23 cellular contexts compared by ENCODE assay signal in the genomic region with DNA sequence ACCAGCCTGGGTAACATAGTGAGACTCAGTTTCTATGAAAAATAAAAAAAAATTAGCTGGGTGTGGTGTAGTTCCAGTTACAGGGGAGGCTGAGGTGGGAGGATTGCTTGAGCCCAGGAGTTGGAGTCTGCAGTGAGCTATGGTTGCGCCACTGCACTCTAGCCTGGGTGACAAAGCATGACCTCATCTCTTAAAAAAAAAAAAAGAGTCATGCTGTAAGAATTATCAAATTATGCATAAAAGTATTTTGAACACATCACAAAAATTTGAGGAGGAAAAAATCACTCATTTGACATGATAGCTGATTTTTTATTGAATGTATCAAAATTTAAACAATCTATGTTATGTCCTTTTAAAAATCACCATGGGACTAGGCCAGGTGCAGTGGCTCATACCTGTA. TPM values are rescaled to one million over a fixed set of nuclear protein-coding genes. Genes with fewer than 3 reads are reported as not detected.
DNase-seq lines count a peak whose midpoint lies in the region; ATAC-seq, FAIRE-seq and TF ChIP-seq lines count a peak whose summit lies in the region.
"Had no signal": no experiment of that assay in that cellular context is flagged by ENCODE, and none has a peak within 500 bp of the region (broad histone marks: within the 10 kb centered on the region; RNA-seq: fewer than 3 reads in every experiment).

No MANE protein-coding gene starts in this region.

- WGBS in HepG2 (ENCODE audit: low lambda C conversion rate): 100% methylated on average over 1 of the region's 1 CpG
- 100% methylated on average over 1 of the region's 1 CpG for WGBS in right lobe of liver (ENCODE audit: insufficient coverage, low coverage, low lambda C conversion rate, missing lambda C conversion rate)

- no peak for TF ChIP-seq RAD21 in HepG2 (CRISPR knock-in tag; IDR thresholded peaks at IDR 0.05)

- no peak overlapping the region for H3K4me3 ChIP-seq in HepG2 (replicated peaks in 1 of 3; ENCODE audit: insufficient read depth in 1 of 3, low read depth in 2 of 3, low read length in 3 of 3)
- no peak overlapping the region for H3K4me3 ChIP-seq in right lobe of liver
- no peak overlapping the region for H3K4me3 ChIP-seq in NB4 (ENCODE audit: low read depth, low read length)
- H3K4me3 ChIP-seq in bronchial epithelial cell (ENCODE audit: low read depth, low read length): no peak overlapping the region
- H3K4me3 ChIP-seq: GM12878 had no signal

- no peaks in the 10 kb centered on the region for H4K20me1 ChIP-seq in HepG2 (ENCODE audit: insufficient read depth, low read length)

- POLR2A ChIA-PET in HepG2 (lab: Yijun Ruan, JAX): no interaction called here

- intact Hi-C loops in HepG2 (cut with micrococcal nuclease; ENCODE audit: unreplicated experiment) (no loop called here), right lobe of liver (cut with DNase I) (no loop called here)

- H3K27me3 ChIP-seq in HepG2 (ENCODE audit: control insufficient read depth in 1 of 2, insufficient read depth in 2 of 2, low read length in 2 of 2) (no peaks in the 10 kb centered on the region), right lobe of liver (no peaks in the 10 kb centered on the region), bronchial epithelial cell (ENCODE audit: control insufficient read depth, insufficient read depth, low read length) (no peaks in the 10 kb centered on the region)

- H3K79me2 ChIP-seq in HepG2 (ENCODE audit: insufficient read depth, low read length): no peaks in the 10 kb centered on the region

- TF ChIP-seq CTCF in HepG2 (CRISPR knock-in tag; IDR thresholded peaks at IDR 0.05) (no peak), right lobe of liver (IDR thresholded peaks at IDR 0.05) (no peak), NB4 (IDR thresholded peaks at IDR 0.05; ENCODE audit: low read depth, low read length) (no peak), bronchial epithelial cell (IDR thresholded peaks at IDR 0.05; ENCODE audit: insufficient read depth, low read length, severe bottlenecking) (no peak)

- no peak for FAIRE-seq in HepG2 (lab: Jason Lieb, UNC)
- no peak for FAIRE-seq in bronchial epithelial cell (lab: Jason Lieb, UNC)
- FAIRE-seq: GM12878, H54 had no signal

- no peak for DNase-seq in HepG2 (ENCODE audit: low spot score)
- DNase-seq in right lobe of liver: no peak
- peak; percentile 14 for DNase-seq in NB4 (ENCODE audit: low read depth)
- peak; percentile 15 for DNase-seq in bronchial epithelial cell (ENCODE audit: low read depth)
- no peak for DNase-seq in stimulated activated naive CD4-positive, alpha-beta T cell treated with Interleukin-2 at 50 U/mL for 16 hours (lab: John Stamatoyannopoulos, UW)
- DNase-seq in stimulated activated CD4-positive, alpha-beta T cell treated with anti-CD3 and anti-CD28 coated beads, Interleukin-12 subunit alpha, Interleukin-12 subunit beta, amount 100 ng/mL, for 4 hours: no peak
- DNase-seq: 8988T, ACHN, Calu3, GDM1, Kasumi-1, MV-4-11, NCI-H1105 treated with DMSO at 0.1 percent for 48 hours, NCI-H2029 treated with DMSO at 0.1 percent for 48 hours, NCI-H510A, NCI-H69, SHP77, T-helper 1 cell had no signal

- H3K4me1 ChIP-seq in HepG2 (ENCODE audit: insufficient read depth, low read length) (no peaks in the 10 kb centered on the region), right lobe of liver (no peaks in the 10 kb centered on the region)

- TF ChIP-seq POLR2A in HepG2 (IDR thresholded peaks at IDR 0.05; ENCODE audit: insufficient read depth in 1 of 2, low read depth in 2 of 2, low read length in 2 of 2) (no peak), right lobe of liver (IDR thresholded peaks at IDR 0.05) (no peak), NB4 (IDR thresholded peaks at IDR 0.05; ENCODE audit: extremely low read depth, insufficient read length) (no peak), GM18505 (IDR thresholded peaks at IDR 0.05; ENCODE audit: borderline replicate concordance, extremely low read depth, insufficient read depth, insufficient read length) (no peak)

- no peak overlapping the region for H3K9ac ChIP-seq in HepG2 (ENCODE audit: insufficient read depth, low read depth, low read length)

- H3K4me2 ChIP-seq in HepG2 (ENCODE audit: low read depth, low read length): no peak overlapping the region

- H3K9me3 ChIP-seq in HepG2 (ENCODE audit: low read length) (no peaks in the 10 kb centered on the region), right lobe of liver (no peaks in the 10 kb centered on the region)

- in situ Hi-C loops in HepG2 (cut with HindIII; ENCODE audit: extremely low pct_ligation_motif_present, low pct_unique_long_range_greater_than_20kb): no loop called here

- CTCF ChIA-PET in HepG2 (lab: Yijun Ruan, JAX; ENCODE audit: low intra/inter-chr PET ratio, low total read pairs): no interaction called here

- no peak overlapping the region for H2AFZ ChIP-seq in HepG2 (ENCODE audit: low read length)

- H3K36me3 ChIP-seq in HepG2 (replicated peaks in 1 of 2; ENCODE audit: control insufficient read depth in 1 of 2, insufficient read depth in 2 of 2, low read length in 2 of 2) (no peaks in the 10 kb centered on the region), right lobe of liver (no peaks in the 10 kb centered on the region), bronchial epithelial cell (ENCODE audit: control insufficient read depth, insufficient read depth, low read length) (no peaks in the 10 kb centered on the region)

- H3K27ac ChIP-seq in HepG2 (ENCODE audit: extremely low read length, insufficient read depth, low read length): no peak overlapping the region
- H3K27ac ChIP-seq in right lobe of liver: no peak overlapping the region
- H3K27ac ChIP-seq: RWPE1 had no signal

- BruUV-seq in HepG2 (replicated peaks; lab: Mats Ljungman, UMichigan): no TSS peak

- TF ChIP-seq EP300 in HepG2 (IDR thresholded peaks at IDR 0.05; ENCODE audit: low read depth in 2 of 2, low read length in 2 of 2): no peak
- TF ChIP-seq EP300 in HepG2 (CRISPR knock-in tag; IDR thresholded peaks at IDR 0.05; ENCODE audit: borderline replicate concordance): no peak

- ATAC-seq in HepG2: no peak
- no peak for ATAC-seq in right lobe of liver
- no peak for ATAC-seq in HG03095 (IDR thresholded peaks at IDR 0.05; ENCODE audit: unreplicated experiment)
- no peak for ATAC-seq in GM18505 (IDR thresholded peaks at IDR 0.05; ENCODE audit: unreplicated experiment)
- ATAC-seq: GM12878 had no signal

RNA-seq across cellular contexts. Expression of gene CCDC30, which starts 17.8 kb away (rescaled TPM):
- 0.77 and 1.2 TPM in 2 replicates for total RNA-seq in HepG2 (2016; rRNA removed; fragmentation: Illumina TruSeq; extraction: Trizol)
- total RNA-seq in HepG2 (2016; cell fraction: cytosol; rRNA removed; fragmentation: Illumina TruSeq; extraction: Trizol; ENCODE audit: low read depth): 0.26 and 0.91 TPM in 2 replicates
- total RNA-seq in HepG2 (2016; cell fraction: insoluble cytoplasmic fraction; rRNA removed; fragmentation: Illumina TruSeq; extraction: Trizol): 0.56 and 0.84 TPM in 2 replicates
- 0.48 and 0.74 TPM in 2 replicates for total RNA-seq in HepG2 (2016; cell fraction: membrane; rRNA removed; fragmentation: Illumina TruSeq; extraction: Trizol)
- total RNA-seq in HepG2 (2016; cell fraction: nucleus; rRNA removed; fragmentation: Illumina TruSeq; extraction: Trizol): 1.5 and 2.3 TPM in 2 replicates
- polyA plus RNA-seq in HepG2 (2011; rRNA removed): 0.25 and 0.29 TPM in 2 replicates
- polyA plus RNA-seq in HepG2 (2011; cell fraction: cytosol; rRNA removed): 0.17 and 0.37 TPM in 2 replicates
- 0.76 and 1.2 TPM in 2 replicates for polyA plus RNA-seq in HepG2 (2011; cell fraction: nucleus; rRNA removed)
- 0.66 and 1.2 TPM in 2 replicates for polyA plus RNA-seq in HepG2 (2012)
- polyA plus RNA-seq in HepG2 (2016; cell fraction: cytosol; fragmentation: Illumina TruSeq; extraction: Trizol; ENCODE audit: low read depth): 0.37 and 1.2 TPM in 2 replicates
- 0.90 and 1.1 TPM in 2 replicates for polyA plus RNA-seq in HepG2 (2016; cell fraction: insoluble cytoplasmic fraction; fragmentation: Illumina TruSeq; extraction: Trizol; ENCODE audit: low read depth)
- polyA plus RNA-seq in HepG2 (2016; cell fraction: membrane; fragmentation: Illumina TruSeq; extraction: Trizol; ENCODE audit: low read depth): 0.55 and 1.2 TPM in 2 replicates
- 4.6 and 5.3 TPM in 2 replicates for polyA plus RNA-seq in HepG2 (2016; cell fraction: nucleus; fragmentation: Illumina TruSeq; extraction: Trizol; ENCODE audit: insufficient read depth, low read depth)
- 0.50 and 1.3 TPM in 2 replicates for polyA minus RNA-seq in HepG2 (2011; rRNA and poly(A)+ RNA removed; ENCODE audit: low replicate concordance)
- polyA minus RNA-seq in HepG2 (2011; cell fraction: cytosol; rRNA and poly(A)+ RNA removed): 0.89 TPM in 1 of 2 replicates, not detected in the other
- 3.7 and 5.3 TPM in 2 replicates for polyA minus RNA-seq in HepG2 (2011; cell fraction: nucleus; rRNA and poly(A)+ RNA removed)
- 1 to 10 TPM in 3 of 6 experiments, under 1 TPM in 3; 0.37 to 1.4 (median 1.0) TPM for total RNA-seq in right lobe of liver
- total RNA-seq in bronchial epithelial cell: 0.77 and 0.79 TPM in 2 replicates

RNA-seq across cellular contexts. Expression of gene PPCS, which starts 24.6 kb away (rescaled TPM):
- total RNA-seq in HepG2 (2016; rRNA removed; fragmentation: Illumina TruSeq; extraction: Trizol) (38.9 and 51.0 TPM in 2 replicates), right lobe of liver (10 to 100 TPM; 36.3 to 44.1 (median 42.7) TPM), bronchial epithelial cell (34.8 and 52.4 TPM in 2 replicates)
- 12.3 and 12.7 TPM in 2 replicates for total RNA-seq in HepG2 (2016; cell fraction: cytosol; rRNA removed; fragmentation: Illumina TruSeq; extraction: Trizol; ENCODE audit: low read depth)
- 38.3 and 49.7 TPM in 2 replicates for total RNA-seq in HepG2 (2016; cell fraction: insoluble cytoplasmic fraction; rRNA removed; fragmentation: Illumina TruSeq; extraction: Trizol)
- total RNA-seq in HepG2 (2016; cell fraction: membrane; rRNA removed; fragmentation: Illumina TruSeq; extraction: Trizol): 27.0 and 27.1 TPM in 2 replicates
- 23.3 and 25.2 TPM in 2 replicates for total RNA-seq in HepG2 (2016; cell fraction: nucleus; rRNA removed; fragmentation: Illumina TruSeq; extraction: Trizol)
- polyA plus RNA-seq in HepG2 (2011; rRNA removed): 13.4 and 14.5 TPM in 2 replicates
- polyA plus RNA-seq in HepG2 (2011; cell fraction: cytosol; rRNA removed): 17.1 and 38.8 TPM in 2 replicates
- polyA plus RNA-seq in HepG2 (2011; cell fraction: nucleus; rRNA removed): 42.9 and 45.6 TPM in 2 replicates
- polyA plus RNA-seq in HepG2 (2012): 20.9 and 33.5 TPM in 2 replicates
- polyA plus RNA-seq in HepG2 (2016; cell fraction: cytosol; fragmentation: Illumina TruSeq; extraction: Trizol; ENCODE audit: low read depth): 13.5 and 16.3 TPM in 2 replicates
- 52.5 and 57.6 TPM in 2 replicates for polyA plus RNA-seq in HepG2 (2016; cell fraction: insoluble cytoplasmic fraction; fragmentation: Illumina TruSeq; extraction: Trizol; ENCODE audit: low read depth)
- polyA plus RNA-seq in HepG2 (2016; cell fraction: membrane; fragmentation: Illumina TruSeq; extraction: Trizol; ENCODE audit: low read depth): 21.2 and 23.0 TPM in 2 replicates
- polyA plus RNA-seq in HepG2 (2016; cell fraction: nucleus; fragmentation: Illumina TruSeq; extraction: Trizol; ENCODE audit: insufficient read depth, low read depth): 34.2 and 34.7 TPM in 2 replicates
- 18.4 and 22.8 TPM in 2 replicates for polyA minus RNA-seq in HepG2 (2011; rRNA and poly(A)+ RNA removed; ENCODE audit: low replicate concordance)
- polyA minus RNA-seq in HepG2 (2011; cell fraction: cytosol; rRNA and poly(A)+ RNA removed): 8.9 and 11.3 TPM in 2 replicates
- 17.1 and 19.1 TPM in 2 replicates for polyA minus RNA-seq in HepG2 (2011; cell fraction: nucleus; rRNA and poly(A)+ RNA removed)

RNA-seq across cellular contexts. Expression of gene ZMYND12, which starts 25.1 kb away (rescaled TPM):
- total RNA-seq in HepG2 (2016; rRNA removed; fragmentation: Illumina TruSeq; extraction: Trizol) (0.13 TPM in 1 of 2 replicates, not detected in the other), right lobe of liver (1 to 10 TPM; 1.5 to 7.3 (median 2.6) TPM), bronchial epithelial cell (0.26 and 0.90 TPM in 2 replicates)
- 0.18 and 0.51 TPM in 2 replicates for total RNA-seq in HepG2 (2016; cell fraction: cytosol; rRNA removed; fragmentation: Illumina TruSeq; extraction: Trizol; ENCODE audit: low read depth)
- total RNA-seq in HepG2 (2016; cell fraction: insoluble cytoplasmic fraction; rRNA removed; fragmentation: Illumina TruSeq; extraction: Trizol): 0.42 and 0.45 TPM in 2 replicates
- 0.21 and 0.65 TPM in 2 replicates for total RNA-seq in HepG2 (2016; cell fraction: membrane; rRNA removed; fragmentation: Illumina TruSeq; extraction: Trizol)
- not detected in 2 replicates for total RNA-seq in HepG2 (2016; cell fraction: nucleus; rRNA removed; fragmentation: Illumina TruSeq; extraction: Trizol)
- 0.29 and 0.71 TPM in 2 replicates for polyA plus RNA-seq in HepG2 (2011; rRNA removed)
- 0.16 and 0.18 TPM in 2 replicates for polyA plus RNA-seq in HepG2 (2011; cell fraction: cytosol; rRNA removed)
- 0.23 TPM in 1 of 2 replicates, not detected in the other for polyA plus RNA-seq in HepG2 (2011; cell fraction: nucleus; rRNA removed)
- polyA plus RNA-seq in HepG2 (2012): 0.15 and 0.20 TPM in 2 replicates
- polyA plus RNA-seq in HepG2 (2016; cell fraction: cytosol; fragmentation: Illumina TruSeq; extraction: Trizol; ENCODE audit: low read depth): 0.19 TPM in 1 of 2 replicates, not detected in the other
- polyA plus RNA-seq in HepG2 (2016; cell fraction: insoluble cytoplasmic fraction; fragmentation: Illumina TruSeq; extraction: Trizol; ENCODE audit: low read depth): 0.37 and 0.66 TPM in 2 replicates
- polyA plus RNA-seq in HepG2 (2016; cell fraction: membrane; fragmentation: Illumina TruSeq; extraction: Trizol; ENCODE audit: low read depth): 0.17 and 0.34 TPM in 2 replicates
- 0.44 TPM in 1 of 2 replicates, not detected in the other for polyA plus RNA-seq in HepG2 (2016; cell fraction: nucleus; fragmentation: Illumina TruSeq; extraction: Trizol; ENCODE audit: insufficient read depth, low read depth)
- polyA minus RNA-seq in HepG2 (2011; rRNA and poly(A)+ RNA removed; ENCODE audit: low replicate concordance): not detected in 2 replicates
- not detected in 2 replicates for polyA minus RNA-seq in HepG2 (2011; cell fraction: cytosol; rRNA and poly(A)+ RNA removed)
- polyA minus RNA-seq in HepG2 (2011; cell fraction: nucleus; rRNA and poly(A)+ RNA removed): 0.77 and 0.87 TPM in 2 replicates

Comparison
In these comparisons a context has a peak if more than half of its experiments do, and no peak if none do; other contexts are left out.
1. DNase-seq: peak in NB4 (single experiment) and bronchial epithelial cell (single experiment); none in HepG2 (single experiment), right lobe of liver (0 of 3), stimulated activated naive CD4-positive, alpha-beta T cell treated with Interleukin-2 at 50 U/mL for 16 hours (single experiment) and stimulated activated CD4-positive, alpha-beta T cell treated with anti-CD3 and anti-CD28 coated beads, Interleukin-12 subunit alpha, Interleukin-12 subunit beta, amount 100 ng/mL, for 4 hours (single experiment).